ENCODE assay signal across 11 cellular contexts in the genomic region with DNA sequence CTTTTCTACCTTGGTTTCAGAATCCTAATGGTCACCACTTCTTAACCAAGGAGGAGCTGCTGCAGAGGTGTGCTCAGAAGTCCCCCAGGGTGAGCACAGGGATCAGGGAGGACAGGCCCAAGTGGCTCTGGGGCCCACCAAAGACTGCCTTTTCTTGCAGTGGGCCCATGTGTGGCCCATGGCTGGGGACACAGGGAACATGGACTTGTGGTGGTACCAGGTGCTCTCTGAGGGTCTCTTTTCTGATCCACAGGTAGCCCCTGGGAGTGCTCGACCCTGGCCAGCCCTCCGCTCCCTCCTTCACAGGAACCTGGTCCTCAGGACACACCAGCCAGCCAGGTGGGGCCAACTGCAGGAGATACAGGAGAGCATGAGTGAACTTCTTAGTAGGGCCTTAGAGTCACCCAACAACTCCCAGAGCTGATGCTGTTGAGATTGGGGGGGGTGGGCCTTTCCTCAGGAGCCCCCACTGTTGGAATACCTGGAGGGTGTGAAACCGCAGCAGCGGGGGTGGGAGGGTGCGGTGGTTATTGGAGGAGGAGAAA. TPM values are rescaled to one million over a fixed set of nuclear protein-coding genes. Genes with fewer than 3 reads are reported as not detected.
DNase-seq lines count a peak whose midpoint lies in the region; ATAC-seq and TF ChIP-seq lines count a peak whose summit lies in the region.
"Had no signal": no experiment of that assay in that cellular context is flagged by ENCODE, and none has a peak within 500 bp of the region (broad histone marks: within the 10 kb centered on the region; RNA-seq: fewer than 3 reads in every experiment).

No MANE protein-coding gene starts in this region.

- peak overlapping the region; percentile 98 for H3K27ac ChIP-seq in C4-2B
- H3K27ac ChIP-seq in IMR-90 (ENCODE audit: insufficient read depth, low read length), result no peak overlapping the region
- no peak overlapping the region for H3K27ac ChIP-seq in mammary epithelial cell (ENCODE audit: insufficient read depth, low read depth, low read length)

- no peak overlapping the region for H4K5ac ChIP-seq in IMR-90 (ENCODE audit: low read depth, low read length)

- POLR2A ChIA-PET in IMR-90 (lab: Charles Lee; ENCODE audit: unreplicated experiment), result interaction anchor here (0.5 to 1.6 kb wide), 2 partner anchors 10 to 201 kb away, joined by 3 to 5 read pairs; no protein-coding TSS in a partner anchor

- H3K9me3 Mint-ChIP-seq in neural crest cell, result no peaks in the 10 kb centered on the region

- H2AK5ac ChIP-seq in IMR-90 (ENCODE audit: low read depth, low read length), result no peak overlapping the region; the same call in 1 of the 2 replicates

- CTCF ChIA-PET in IMR-90 (lab: Yijun Ruan, JAX), result no interaction called here
- CTCF ChIA-PET in mammary epithelial cell (lab: Charles Lee; ENCODE audit: low non-redundant PET), result no interaction called here

- no peak overlapping the region for H4K91ac ChIP-seq in IMR-90 (ENCODE audit: insufficient read depth, low read depth, low read length)

- peaks cover 36% of the 10 kb centered on the region for H4K20me1 ChIP-seq in IMR-90 (ENCODE audit: insufficient read depth, low read length)
- peaks cover under 1% of the 10 kb centered on the region for H4K20me1 ChIP-seq in mammary epithelial cell (ENCODE audit: insufficient read depth, low read length)

- H3K4me3 ChIP-seq in IMR-90 (ENCODE audit: insufficient read depth, low read depth, low read length), result no peak overlapping the region
- H3K4me3 ChIP-seq in mammary epithelial cell (replicated peaks in 1 of 3; ENCODE audit: insufficient read depth in 1 of 3, low read depth in 2 of 3, low read length in 3 of 3), result peak overlapping the region in 1 of 3 experiments; percentile 97
- no peak overlapping the region for H3K4me3 ChIP-seq in BE2C (ENCODE audit: low read depth, low read length)

- no peak overlapping the region for H3K27ac Mint-ChIP-seq in neural crest cell (ENCODE audit: unreplicated experiment)

- H3K4ac ChIP-seq in IMR-90 (ENCODE audit: low read depth, low read length), result peak overlapping the region; percentile 77; the same call in 1 of the 2 replicates

- no peak for TF ChIP-seq RAD21 in IMR-90 (IDR thresholded peaks at IDR 0.05; ENCODE audit: low read length)

- H3K9me3 ChIP-seq in IMR-90 (ENCODE audit: control insufficient read depth, insufficient read depth, low read length) (no peaks in the 10 kb centered on the region), mammary epithelial cell (replicated peaks; ENCODE audit: insufficient read depth, low read length) (no peaks in the 10 kb centered on the region), BE2C (no peaks in the 10 kb centered on the region)
- H3K9me3 ChIP-seq: left lung had no signal

- H3K4me1 ChIP-seq in IMR-90 (ENCODE audit: control insufficient read depth, insufficient read depth, low read length), result peaks cover 7% of the 10 kb centered on the region
- H3K4me1 ChIP-seq in mammary epithelial cell (ENCODE audit: insufficient read depth, low read length), result peaks cover 22% of the 10 kb centered on the region
- no peaks in the 10 kb centered on the region for H3K4me1 ChIP-seq in BE2C

- H2BK20ac ChIP-seq in IMR-90 (ENCODE audit: low read depth, low read length), result no peak overlapping the region

- peak overlapping the region; percentile 11 for H2AK9ac ChIP-seq in IMR-90 (replicated peaks; ENCODE audit: low read depth, low read length, poor library complexity)

- H2AFZ ChIP-seq in IMR-90 (replicated peaks; ENCODE audit: low read length, poor library complexity), result no peak overlapping the region
- H2AFZ ChIP-seq in mammary epithelial cell (ENCODE audit: low read depth, low read length), result no peak overlapping the region

- H3K9ac ChIP-seq in IMR-90 (ENCODE audit: low read depth, low read length) (no peak overlapping the region), mammary epithelial cell (ENCODE audit: insufficient read depth, low read length) (no peak overlapping the region)

- H3K79me1 ChIP-seq in IMR-90 (ENCODE audit: low read depth in 1 of 2, low read length in 2 of 2), result peaks cover 6 to 62% of the 10 kb centered on the region in 2 experiments; a peak in 3 of 4 replicates

- no peaks in the 10 kb centered on the region for H3K27me3 ChIP-seq in IMR-90 (ENCODE audit: control insufficient read depth, insufficient read depth, low read length)
- no peaks in the 10 kb centered on the region for H3K27me3 ChIP-seq in mammary epithelial cell (ENCODE audit: insufficient read depth, low read length)
- no peaks in the 10 kb centered on the region for H3K27me3 ChIP-seq in BE2C
- H3K27me3 ChIP-seq: left lung had no signal

- TF ChIP-seq CTCF in C4-2B (conservative IDR thresholded peaks at IDR 0.05), result no peak
- TF ChIP-seq CTCF in IMR-90 (conservative IDR thresholded peaks at IDR 0.05; ENCODE audit: low read depth, low read length), result no peak
- TF ChIP-seq CTCF in mammary epithelial cell (conservative IDR thresholded peaks at IDR 0.05 in 1 of 2, IDR thresholded peaks at IDR 0.05 in 1 of 2; ENCODE audit: extremely low read depth in 1 of 2, insufficient read depth in 1 of 2, low read depth in 1 of 2, low read length in 2 of 2), result no peak
- no peak for TF ChIP-seq CTCF in neural crest cell (conservative IDR thresholded peaks at IDR 0.05)
- TF ChIP-seq CTCF in BE2C (IDR thresholded peaks at IDR 0.05; ENCODE audit: low read depth, low read length), result no peak

- H3K79me2 ChIP-seq in mammary epithelial cell (ENCODE audit: insufficient read depth, low read length), result peaks cover 58% of the 10 kb centered on the region

- peaks cover 6% of the 10 kb centered on the region for H3K36me3 Mint-ChIP-seq in neural crest cell (ENCODE audit: low read depth)

- H3K27me3 Mint-ChIP-seq in neural crest cell (ENCODE audit: low read depth), result no peaks in the 10 kb centered on the region

- in situ Hi-C loops in IMR-90 (cut with MboI; ENCODE audit: low sequenced_read_pairs) (no loop called here), mammary epithelial cell (cut with MboI; ENCODE audit: low sequenced_read_pairs in 2 of 2) (no loop called here)

- H3K14ac ChIP-seq in IMR-90 (replicated peaks; ENCODE audit: low read depth, low read length), result no peak overlapping the region

- dilution Hi-C loops in IMR-90 (cut with HindIII; ENCODE audit: low sequenced_read_pairs, unreplicated experiment), result no loop called here
- dilution Hi-C loops in mammary epithelial cell (cut with HindIII; ENCODE audit: low sequenced_read_pairs), result loop anchor here (5.0 kb wide), 3 partner anchors 35 to 230 kb away; no protein-coding TSS in a partner anchor

- ATAC-seq in IMR-90 (ENCODE audit: low read depth) (no peak), HG03457 (IDR thresholded peaks at IDR 0.05; ENCODE audit: unreplicated experiment) (no peak)
- ATAC-seq: left lung had no signal

- H3K9me1 ChIP-seq in IMR-90 (ENCODE audit: insufficient read depth, low read length), result peaks cover 4% of the 10 kb centered on the region; the same call in 1 of the 2 replicates

- H2BK5ac ChIP-seq in IMR-90 (ENCODE audit: low read depth, low read length, poor library complexity, severe bottlenecking), result no peak overlapping the region

- no peak for TF ChIP-seq POLR2A in IMR-90 (IDR thresholded peaks at IDR 0.05; ENCODE audit: low read depth, low read length)

- no peak overlapping the region for H3K18ac ChIP-seq in IMR-90 (ENCODE audit: low read depth, low read length)

- BruUV-seq in IMR-90 (replicated peaks; lab: Mats Ljungman, UMichigan), result no TSS peak
- BruUV-seq in mammary epithelial cell (replicated peaks; lab: Mats Ljungman, UMichigan), result no TSS peak

- 100% methylated on average over 3 of the region's 5 CpGs; no CpG with 5 or more reads in 1 of the 2 experiments for WGBS in IMR-90 (ENCODE audit: extremely low coverage in 2 of 2, insufficient read length in 1 of 2), 2 experiments
- WGBS in mammary epithelial cell (ENCODE audit: low coverage, missing lambda C conversion rate), result 79% methylated on average over 4 of the region's 5 CpGs

- intact Hi-C loops in IMR-90 (cut with micrococcal nuclease), result no loop called here
- intact Hi-C loops in mammary epithelial cell (cut with micrococcal nuclease), result no loop called here

- DNase-seq in IMR-90, result no peak
- no peak for DNase-seq in mammary epithelial cell
- no peak for DNase-seq in neural crest cell (ENCODE audit: low read depth, low spot score)
- DNase-seq in HuH-7 (ENCODE audit: low spot score), result no peak
- DNase-seq in pons (ENCODE audit: low spot score), result no peak
- DNase-seq in BE2C, result no peak
- DNase-seq: GDM1, NCI-H1436 treated with DMSO at 0.1 percent for 48 hours had no signal

- H3K23ac ChIP-seq in IMR-90 (ENCODE audit: low read depth, low read length), result peak overlapping the region; percentile 64; the same call in 1 of the 2 replicates

- no peak overlapping the region for H2BK15ac ChIP-seq in IMR-90 (ENCODE audit: low read depth, low read length)

- no peak overlapping the region for H4K8ac ChIP-seq in IMR-90 (ENCODE audit: low read depth in 2 of 2, low read length in 2 of 2)

- peak overlapping the region; percentile 95 for H3K4me3 Mint-ChIP-seq in neural crest cell

- H3K4me2 ChIP-seq in IMR-90 (ENCODE audit: low read depth, low read length) (no peak overlapping the region), mammary epithelial cell (ENCODE audit: insufficient read depth, low read depth, low read length) (peak overlapping the region; percentile 94)

- peaks cover 33% of the 10 kb centered on the region for H3K4me1 Mint-ChIP-seq in neural crest cell

- H3K36me3 ChIP-seq in IMR-90 (ENCODE audit: control insufficient read depth, insufficient read depth, low read length) (peaks cover 55% of the 10 kb centered on the region), mammary epithelial cell (ENCODE audit: insufficient read depth, low read length) (peaks cover 11% of the 10 kb centered on the region), BE2C (peaks cover 40% of the 10 kb centered on the region)

- no peak overlapping the region for H2BK120ac ChIP-seq in IMR-90 (ENCODE audit: low read depth, low read length)

- no peak overlapping the region for H3K56ac ChIP-seq in IMR-90 (ENCODE audit: extremely low read depth, insufficient read depth, low read length)

RNA-seq across cellular contexts. Expression of a gene that starts 2.0 kb away (rescaled TPM):
- total RNA-seq in IMR-90 (2012; rRNA removed) (22.5 and 23.7 TPM in 2 replicates), mammary epithelial cell (10 to 100 TPM; 53.8 to 72.7 TPM), neural crest cell (63.8 and 73.5 TPM in 2 replicates)
- polyA plus RNA-seq in IMR-90 (2012; rRNA removed) (47.9 and 57.0 TPM in 2 replicates), mammary epithelial cell (28.1 TPM)
- 22.0 and 32.0 TPM in 2 replicates for polyA plus RNA-seq in IMR-90 (2012; cell fraction: cytosol; rRNA removed)
- 224 and 393 TPM in 2 replicates for polyA plus RNA-seq in IMR-90 (2012; cell fraction: nucleus; rRNA removed; ENCODE audit: low replicate concordance)
- 34.7 TPM for polyA minus RNA-seq in mammary epithelial cell
- polyA plus RNA-seq in BE2C (2012; ENCODE audit: insufficient read depth, insufficient read length, low read depth), result 116 TPM

RNA-seq across cellular contexts. Expression of a gene that starts 4.3 kb away (rescaled TPM):
- total RNA-seq in IMR-90 (2012; rRNA removed) (919 and 960 TPM in 2 replicates), mammary epithelial cell (1,000 to 10,000 TPM in 1 of 2 donors, 100 to 1,000 TPM in 1; 768 to 1,348 TPM), neural crest cell (1,357 and 1,437 TPM in 2 replicates)
- polyA plus RNA-seq in IMR-90 (2012; rRNA removed) (2,231 and 2,466 TPM in 2 replicates), mammary epithelial cell (1,980 TPM)
- 2,445 and 3,036 TPM in 2 replicates for polyA plus RNA-seq in IMR-90 (2012; cell fraction: cytosol; rRNA removed)
- polyA plus RNA-seq in IMR-90 (2012; cell fraction: nucleus; rRNA removed; ENCODE audit: low replicate concordance), result 809 and 890 TPM in 2 replicates
- 2,514 TPM for polyA minus RNA-seq in mammary epithelial cell
- polyA plus RNA-seq in BE2C (2012; ENCODE audit: insufficient read depth, insufficient read length, low read depth), result 2,504 TPM

RNA-seq across cellular contexts. Expression of a gene that starts 10.3 kb away (rescaled TPM):
- total RNA-seq in IMR-90 (2012; rRNA removed) (62.7 and 69.2 TPM in 2 replicates), mammary epithelial cell (10 to 100 TPM in 1 of 2 donors, 1 to 10 TPM in 1; 7.5 to 10.7 TPM), neural crest cell (36.0 and 38.0 TPM in 2 replicates)
- polyA plus RNA-seq in IMR-90 (2012; rRNA removed) (431 and 601 TPM in 2 replicates), mammary epithelial cell (2.4 TPM)
- 324 and 587 TPM in 2 replicates for polyA plus RNA-seq in IMR-90 (2012; cell fraction: cytosol; rRNA removed)
- polyA plus RNA-seq in IMR-90 (2012; cell fraction: nucleus; rRNA removed; ENCODE audit: low replicate concordance), result 557 and 1,096 TPM in 2 replicates
- polyA minus RNA-seq in mammary epithelial cell, result not detected
- polyA plus RNA-seq in BE2C (2012; ENCODE audit: insufficient read depth, insufficient read length, low read depth), result 95.6 TPM

RNA-seq across cellular contexts. Expression of a gene that starts 17.4 kb away (rescaled TPM):
- total RNA-seq in IMR-90 (2012; rRNA removed) (0.18 TPM in 1 of 2 replicates, not detected in the other), mammary epithelial cell (not detected), neural crest cell (not detected in 2 replicates)
- polyA plus RNA-seq in IMR-90 (2012; rRNA removed) (0.07 and 0.23 TPM in 2 replicates), mammary epithelial cell (0.11 TPM)
- polyA plus RNA-seq in IMR-90 (2012; cell fraction: cytosol; rRNA removed), result 0.08 and 0.39 TPM in 2 replicates
- polyA plus RNA-seq in IMR-90 (2012; cell fraction: nucleus; rRNA removed; ENCODE audit: low replicate concordance), result 0.23 and 0.34 TPM in 2 replicates
- polyA minus RNA-seq in mammary epithelial cell, result not detected
- polyA plus RNA-seq in BE2C (2012; ENCODE audit: insufficient read depth, insufficient read length, low read depth), result not detected

RNA-seq across cellular contexts. Expression of a gene that starts 26.0 kb away (rescaled TPM):
- total RNA-seq in IMR-90 (2012; rRNA removed), result 119 and 182 TPM in 2 replicates
- polyA plus RNA-seq in IMR-90 (2012; rRNA removed), result 141 and 163 TPM in 2 replicates
- 98.5 and 183 TPM in 2 replicates for polyA plus RNA-seq in IMR-90 (2012; cell fraction: cytosol; rRNA removed)
- polyA plus RNA-seq in IMR-90 (2012; cell fraction: nucleus; rRNA removed; ENCODE audit: low replicate concordance), result 96.1 and 215 TPM in 2 replicates
- 100 to 1,000 TPM in 1 of 2 donors, 10 to 100 TPM in 1; 84.1 to 125 TPM for total RNA-seq in mammary epithelial cell
- 78.7 TPM for polyA plus RNA-seq in mammary epithelial cell
- 123 TPM for polyA minus RNA-seq in mammary epithelial cell
- total RNA-seq in neural crest cell, result 88.1 and 90.0 TPM in 2 replicates
- polyA plus RNA-seq in BE2C (2012; ENCODE audit: insufficient read depth, insufficient read length, low read depth), result 385 TPM
